Comparison of ENCODE assay signal across 12 cellular contexts in the genomic region with DNA sequence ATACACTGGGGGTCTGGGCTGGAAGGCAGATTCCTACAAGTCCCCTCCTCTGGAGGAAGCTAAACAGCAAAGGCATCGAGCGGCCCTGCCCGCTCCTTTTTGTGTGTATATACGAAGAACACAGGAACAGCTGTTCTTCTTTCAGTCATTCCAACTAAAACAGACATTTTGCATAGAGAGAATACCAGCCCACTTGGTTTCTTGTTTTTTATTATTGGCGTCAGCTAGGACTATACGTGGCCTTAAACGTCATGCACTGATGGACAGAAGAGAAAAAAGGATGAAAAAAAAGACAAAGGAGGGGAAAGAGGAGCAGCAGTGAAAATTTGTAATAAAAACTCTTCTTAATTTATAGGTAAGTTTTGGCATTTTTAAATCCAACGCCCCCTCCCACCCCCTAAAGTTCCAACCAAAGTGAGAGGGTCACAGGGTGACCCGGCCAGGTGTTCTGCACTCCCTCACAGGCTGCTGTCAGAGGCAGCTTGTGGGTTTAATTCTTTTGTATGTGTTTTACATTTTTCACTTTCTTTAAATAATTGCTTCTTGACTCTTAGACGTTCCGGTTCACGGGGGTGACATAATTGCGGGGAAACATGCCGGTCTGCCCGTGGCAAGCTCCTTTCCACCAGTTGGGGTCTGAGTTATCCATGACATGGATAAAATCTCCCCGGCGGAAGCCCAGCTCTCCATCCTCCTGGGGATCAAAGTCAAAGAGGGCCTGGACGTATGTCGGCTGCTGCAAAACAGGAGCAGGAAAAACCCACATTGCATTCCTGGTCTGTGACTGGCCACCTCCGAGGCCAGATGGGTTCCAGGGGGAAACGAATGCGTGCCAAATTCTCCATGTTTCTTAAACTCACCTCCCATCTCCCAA. TPM values are rescaled to one million over a fixed set of nuclear protein-coding genes. Genes with fewer than 3 reads are reported as not detected.
DNase-seq lines count a peak whose midpoint lies in the region; ATAC-seq and TF ChIP-seq lines count a peak whose summit lies in the region.
"Had no signal": no experiment of that assay in that cellular context is flagged by ENCODE, and none has a peak within 500 bp of the region (broad histone marks: within the 10 kb centered on the region; RNA-seq: fewer than 3 reads in every experiment).

No MANE protein-coding gene starts in this region.

- H3K9me3 ChIP-seq in mammary epithelial cell (replicated peaks; ENCODE audit: insufficient read depth, low read length), result no peaks in the 10 kb centered on the region
- H3K9me3 ChIP-seq: neutrophil had no signal

- no peaks in the 10 kb centered on the region for H3K27me3 ChIP-seq in H7 (ENCODE audit: control insufficient read depth, insufficient read depth, low read length)
- no peaks in the 10 kb centered on the region for H3K27me3 ChIP-seq in mammary epithelial cell (ENCODE audit: insufficient read depth, low read length)
- H3K27me3 ChIP-seq: foreskin keratinocyte, neutrophil had no signal

- intact Hi-C loops in mammary epithelial cell (cut with micrococcal nuclease), result loop anchor here (5.0 kb wide), 2 partner anchors 48 to 197 kb away; a partner anchor contains a TSS

- H3K4me2 ChIP-seq in mammary epithelial cell (ENCODE audit: insufficient read depth, low read depth, low read length), result no peak overlapping the region
- H3K4me2 ChIP-seq: PC-9 had no signal

- peak overlapping the region; percentile 19 for H3K4me3 Mint-ChIP-seq in endothelial cell (ENCODE audit: unreplicated experiment)
- H3K4me3 Mint-ChIP-seq: activated T-helper 1 cell treated with anti-CD3 and anti-CD28 coated beads, Interleukin-12 subunit alpha, Interleukin-12 subunit beta, Interleukin-2, Interleukin-4 antibody, amounts not matched to agents 30 ng/mL and 10 ng/mL and 1 ng/mL, durations not matched to agents 14 hours and 24 hours and 36 hours had no signal

- in situ Hi-C loops in mammary epithelial cell (cut with MboI; ENCODE audit: low sequenced_read_pairs in 2 of 2), result loop anchor here in 1 of 2 donors (10.0 kb wide), 1 partner anchor 75 kb away; no protein-coding TSS in a partner anchor

- BruUV-seq in mammary epithelial cell (replicated peaks; lab: Mats Ljungman, UMichigan), result no TSS peak

- H3K4me3 ChIP-seq in H7 (ENCODE audit: insufficient read depth, low read depth, low read length) (no peak overlapping the region), mammary epithelial cell (replicated peaks in 1 of 3; ENCODE audit: insufficient read depth in 1 of 3, low read depth in 2 of 3, low read length in 3 of 3) (no peak overlapping the region)
- H3K4me3 ChIP-seq: PC-9 had no signal

- H3K36me3 Mint-ChIP-seq in endothelial cell (ENCODE audit: low read depth, unreplicated experiment), result peaks cover 9% of the 10 kb centered on the region

- no peaks in the 10 kb centered on the region for H3K4me1 ChIP-seq in mammary epithelial cell (ENCODE audit: insufficient read depth, low read length)
- H3K4me1 ChIP-seq: foreskin keratinocyte had no signal

- WGBS in mammary epithelial cell (ENCODE audit: low coverage, missing lambda C conversion rate), result 91% methylated on average over 21 of the region's 22 CpGs

- H3K79me2 ChIP-seq in mammary epithelial cell (ENCODE audit: insufficient read depth, low read length), result peaks cover 5% of the 10 kb centered on the region

- H4K20me1 ChIP-seq in mammary epithelial cell (ENCODE audit: insufficient read depth, low read length), result no peaks in the 10 kb centered on the region

- H3K36me3 ChIP-seq in H7 (replicated peaks; ENCODE audit: control insufficient read depth, insufficient read depth, low read length) (peaks cover 5% of the 10 kb centered on the region), mammary epithelial cell (ENCODE audit: insufficient read depth, low read length) (peaks cover 11% of the 10 kb centered on the region)

- H3K9me3 Mint-ChIP-seq in endothelial cell (ENCODE audit: unreplicated experiment), result no peaks in the 10 kb centered on the region
- H3K9me3 Mint-ChIP-seq: activated T-helper 1 cell treated with anti-CD3 and anti-CD28 coated beads, Interleukin-12 subunit alpha, Interleukin-12 subunit beta, Interleukin-2, Interleukin-4 antibody, amounts not matched to agents 30 ng/mL and 10 ng/mL and 1 ng/mL, durations not matched to agents 14 hours and 24 hours and 36 hours had no signal

- no peak overlapping the region for H3K27ac Mint-ChIP-seq in endothelial cell (ENCODE audit: unreplicated experiment)
- H3K27ac Mint-ChIP-seq: activated T-helper 1 cell treated with anti-CD3 and anti-CD28 coated beads, Interleukin-12 subunit alpha, Interleukin-12 subunit beta, Interleukin-2, Interleukin-4 antibody, amounts not matched to agents 30 ng/mL and 10 ng/mL and 1 ng/mL, durations not matched to agents 14 hours and 24 hours and 36 hours had no signal

- DNase-seq in Daoy (ENCODE audit: low read depth) (peak; percentile 81), endothelial cell (ENCODE audit: low spot score) (no peak), caudate nucleus (lab: John Stamatoyannopoulos, UW) (no peak), H7 (no peak), NCI-H446 treated with DMSO at 0.1 percent for 48 hours (lab: John Stamatoyannopoulos, UW) (no peak), mammary epithelial cell (no peak)
- DNase-seq: foreskin keratinocyte, PC-9 had no signal

- no peak overlapping the region for H3K9ac ChIP-seq in mammary epithelial cell (ENCODE audit: insufficient read depth, low read length)

- H3K27ac ChIP-seq in caudate nucleus (ENCODE audit: low read depth, low read length), result no peak overlapping the region
- no peak overlapping the region for H3K27ac ChIP-seq in mammary epithelial cell (ENCODE audit: insufficient read depth, low read depth, low read length)
- H3K27ac ChIP-seq: foreskin keratinocyte, neutrophil, PC-9 had no signal

- H3K27me3 Mint-ChIP-seq in endothelial cell (ENCODE audit: unreplicated experiment), result peaks cover 7% of the 10 kb centered on the region

- dilution Hi-C loops in mammary epithelial cell (cut with HindIII; ENCODE audit: low sequenced_read_pairs), result loop anchor here (5.0 kb wide), 3 partner anchors 58 to 197 kb away; a partner anchor contains a TSS

- H2AFZ ChIP-seq in mammary epithelial cell (ENCODE audit: low read depth, low read length), result no peak overlapping the region
- H2AFZ ChIP-seq: PC-9 had no signal

- peak; percentile 56 for ATAC-seq in GM19372 (IDR thresholded peaks at IDR 0.05; ENCODE audit: low read depth, unreplicated experiment)
- peak; percentile 50 for ATAC-seq in HG03159 (IDR thresholded peaks at IDR 0.05; ENCODE audit: unreplicated experiment)
- ATAC-seq: foreskin keratinocyte had no signal

- no peak for TF ChIP-seq CTCF in endothelial cell (IDR thresholded peaks at IDR 0.05; ENCODE audit: unreplicated experiment)
- TF ChIP-seq CTCF in mammary epithelial cell (conservative IDR thresholded peaks at IDR 0.05 in 1 of 2, IDR thresholded peaks at IDR 0.05 in 1 of 2; ENCODE audit: extremely low read depth in 1 of 2, insufficient read depth in 1 of 2, low read depth in 1 of 2, low read length in 2 of 2), result no peak

- CTCF ChIA-PET in mammary epithelial cell (lab: Charles Lee; ENCODE audit: low non-redundant PET), result no interaction called here

- peaks cover 5% of the 10 kb centered on the region for H3K4me1 Mint-ChIP-seq in endothelial cell (ENCODE audit: unreplicated experiment)

RNA-seq across cellular contexts. Expression of a gene that starts 30.8 kb away (rescaled TPM):
- total RNA-seq in Daoy (2014; rRNA removed; shearing (Covaris generic)), result 19.4 and 30.9 TPM in 2 replicates
- total RNA-seq in endothelial cell (ENCODE audit: unreplicated experiment) (2.9 TPM), mammary epithelial cell (10 to 100 TPM in 1 of 2 donors, 1 to 10 TPM in 1; 4.5 to 12.1 TPM)
- total RNA-seq in H7 (2014; rRNA removed; shearing (Covaris generic)), result 25.7 and 31.0 TPM in 2 replicates
- 14.8 TPM for polyA plus RNA-seq in mammary epithelial cell
- polyA minus RNA-seq in mammary epithelial cell, result 30.3 TPM

RNA-seq across cellular contexts. Expression of a gene that starts 49.0 kb away (rescaled TPM):
- total RNA-seq in Daoy (2014; rRNA removed; shearing (Covaris generic)), result 6.7 and 9.4 TPM in 2 replicates
- total RNA-seq in endothelial cell (ENCODE audit: unreplicated experiment) (15.7 TPM), mammary epithelial cell (10 to 100 TPM in 1 of 2 donors, 1 to 10 TPM in 1; 9.7 to 14.6 TPM)
- total RNA-seq in H7 (2014; rRNA removed; shearing (Covaris generic)), result 28.0 TPM in 2 replicates
- polyA plus RNA-seq in mammary epithelial cell, result 21.0 TPM
- 10.6 TPM for polyA minus RNA-seq in mammary epithelial cell

RNA-seq across cellular contexts. Expression of a gene that starts 58.4 kb away (rescaled TPM):
- total RNA-seq in Daoy (2014; rRNA removed; shearing (Covaris generic)), result 90.2 and 92.2 TPM in 2 replicates
- total RNA-seq in endothelial cell (ENCODE audit: unreplicated experiment) (63.4 TPM), mammary epithelial cell (10 to 100 TPM; 36.0 to 55.5 TPM)
- total RNA-seq in H7 (2014; rRNA removed; shearing (Covaris generic)), result 128 and 166 TPM in 2 replicates
- 77.7 TPM for polyA plus RNA-seq in mammary epithelial cell
- 122 TPM for polyA minus RNA-seq in mammary epithelial cell

RNA-seq across cellular contexts. Expression of a gene that starts 58.6 kb away (rescaled TPM):
- 10.4 and 12.4 TPM in 2 replicates for total RNA-seq in Daoy (2014; rRNA removed; shearing (Covaris generic))
- total RNA-seq in endothelial cell (ENCODE audit: unreplicated experiment) (60.8 TPM), mammary epithelial cell (10 to 100 TPM in 1 of 2 donors, 1 to 10 TPM in 1; 9.7 to 30.9 TPM)
- total RNA-seq in H7 (2014; rRNA removed; shearing (Covaris generic)), result 30.8 and 34.8 TPM in 2 replicates
- 20.2 TPM for polyA plus RNA-seq in mammary epithelial cell
- polyA minus RNA-seq in mammary epithelial cell, result 21.6 TPM
